Comparison of ENCODE assay signal across 1 cellular context in the genomic region with DNA sequence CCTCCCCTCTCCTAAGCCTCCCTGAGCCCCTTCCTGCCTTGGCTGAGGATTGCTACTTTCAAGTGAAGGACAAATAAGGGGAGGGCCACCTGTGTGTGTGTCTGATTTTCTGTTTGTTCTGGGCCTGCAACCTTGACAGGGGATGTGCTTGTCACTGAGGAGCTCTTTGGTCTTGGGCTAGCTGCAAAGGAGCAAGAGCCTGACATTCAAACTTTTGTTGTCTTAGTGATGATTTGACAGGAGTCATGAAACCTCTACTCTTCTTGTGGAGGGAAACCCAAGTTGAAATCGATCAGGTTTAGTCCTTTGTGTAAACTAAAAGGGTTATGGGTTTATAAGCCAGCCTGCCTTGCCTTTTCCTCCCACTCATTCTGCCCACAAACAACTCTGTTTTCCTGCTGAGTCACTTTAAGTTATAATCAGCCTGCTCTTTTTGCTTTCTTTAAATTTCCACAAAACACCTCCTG.
A peak's percentile ranks its signal among the peaks of the same experiment; 100 is the strongest.
TF ChIP-seq lines count a peak whose summit lies in the region.

No MANE protein-coding gene starts in this region.

TF ChIP-seq in K562, 482 proteins besides CTCF, POLR2A, EP300 and RAD21 (continues in another document):
- TF ChIP-seq BCL6 (CRISPR knock-in tag; IDR thresholded peaks at IDR 0.05) (no peak), KDM1A (IDR thresholded peaks at IDR 0.05) (no peak), MCM5 (IDR thresholded peaks at IDR 0.05; ENCODE audit: low read depth) (no peak), ZKSCAN8 (CRISPR knock-in tag; IDR thresholded peaks at IDR 0.05) (no peak), HDAC3 (IDR thresholded peaks at IDR 0.05; ENCODE audit: borderline replicate concordance, partially characterized antibody) (no peak), PHF21A (IDR thresholded peaks at IDR 0.05; ENCODE audit: borderline replicate concordance, low read depth) (no peak), ZNF316 (IDR thresholded peaks at IDR 0.05) (peak; percentile 62), TAF9B (IDR thresholded peaks at IDR 0.05; ENCODE audit: partially characterized antibody) (no peak), ZNF445 (CRISPR knock-in tag; IDR thresholded peaks at IDR 0.05; ENCODE audit: low read depth) (no peak), NR3C1 (CRISPR knock-in tag; IDR thresholded peaks at IDR 0.05) (no peak), ZNF766 (CRISPR knock-in tag; conservative IDR thresholded peaks at IDR 0.05) (0 out of 2 replicates have a peak, but pooled peaks have one; percentile 18), HDAC6 (IDR thresholded peaks at IDR 0.05; ENCODE audit: low read depth, low read length) (no peak), RBM15 (IDR thresholded peaks at IDR 0.05; ENCODE audit: insufficient read depth, low read length) (no peak), SMAD4 (CRISPR knock-in tag; conservative IDR thresholded peaks at IDR 0.05) (no peak), PBX2 (CRISPR knock-in tag; IDR thresholded peaks at IDR 0.05; ENCODE audit: low read depth) (no peak), PBX2 (tag; conservative IDR thresholded peaks at IDR 0.05; ENCODE audit: low read depth) (no peak), HMBOX1 (IDR thresholded peaks at IDR 0.05) (peak; percentile 57; the same call in 1 of the 2 replicates), EGR1 (conservative IDR thresholded peaks at IDR 0.05) (peak; percentile 75), BMI1 (IDR thresholded peaks at IDR 0.05; ENCODE audit: low read length) (no peak), SIN3A (IDR thresholded peaks at IDR 0.05; ENCODE audit: borderline replicate concordance in 2 of 2, control insufficient read depth in 1 of 2, low read depth in 2 of 2, low read length in 2 of 2) (no peak), CHCHD3 (CRISPR knock-in tag; IDR thresholded peaks at IDR 0.05) (no peak)
- TF ChIP-seq, protein P1, sequence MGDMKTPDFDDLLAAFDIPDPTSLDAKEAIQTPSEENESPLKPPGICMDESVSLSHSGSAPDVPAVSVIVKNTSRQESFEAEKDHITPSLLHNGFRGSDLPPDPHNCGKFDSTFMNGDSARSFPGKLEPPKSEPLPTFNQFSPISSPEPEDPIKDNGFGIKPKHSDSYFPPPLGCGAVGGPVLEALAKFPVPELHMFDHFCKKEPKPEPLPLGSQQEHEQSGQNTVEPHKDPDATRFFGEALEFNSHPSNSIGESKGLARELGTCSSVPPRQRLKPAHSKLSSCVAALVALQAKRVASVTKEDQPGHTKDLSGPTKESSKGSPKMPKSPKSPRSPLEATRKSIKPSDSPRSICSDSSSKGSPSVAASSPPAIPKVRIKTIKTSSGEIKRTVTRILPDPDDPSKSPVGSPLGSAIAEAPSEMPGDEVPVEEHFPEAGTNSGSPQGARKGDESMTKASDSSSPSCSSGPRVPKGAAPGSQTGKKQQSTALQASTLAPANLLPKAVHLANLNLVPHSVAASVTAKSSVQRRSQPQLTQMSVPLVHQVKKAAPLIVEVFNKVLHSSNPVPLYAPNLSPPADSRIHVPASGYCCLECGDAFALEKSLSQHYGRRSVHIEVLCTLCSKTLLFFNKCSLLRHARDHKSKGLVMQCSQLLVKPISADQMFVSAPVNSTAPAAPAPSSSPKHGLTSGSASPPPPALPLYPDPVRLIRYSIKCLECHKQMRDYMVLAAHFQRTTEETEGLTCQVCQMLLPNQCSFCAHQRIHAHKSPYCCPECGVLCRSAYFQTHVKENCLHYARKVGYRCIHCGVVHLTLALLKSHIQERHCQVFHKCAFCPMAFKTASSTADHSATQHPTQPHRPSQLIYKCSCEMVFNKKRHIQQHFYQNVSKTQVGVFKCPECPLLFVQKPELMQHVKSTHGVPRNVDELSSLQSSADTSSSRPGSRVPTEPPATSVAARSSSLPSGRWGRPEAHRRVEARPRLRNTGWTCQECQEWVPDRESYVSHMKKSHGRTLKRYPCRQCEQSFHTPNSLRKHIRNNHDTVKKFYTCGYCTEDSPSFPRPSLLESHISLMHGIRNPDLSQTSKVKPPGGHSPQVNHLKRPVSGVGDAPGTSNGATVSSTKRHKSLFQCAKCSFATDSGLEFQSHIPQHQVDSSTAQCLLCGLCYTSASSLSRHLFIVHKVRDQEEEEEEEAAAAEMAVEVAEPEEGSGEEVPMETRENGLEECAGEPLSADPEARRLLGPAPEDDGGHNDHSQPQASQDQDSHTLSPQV (IDR thresholded peaks at IDR 0.05) = 0 out of 2 replicates have a peak, but pooled peaks have one; percentile 61
- TF ChIP-seq, protein P2, sequence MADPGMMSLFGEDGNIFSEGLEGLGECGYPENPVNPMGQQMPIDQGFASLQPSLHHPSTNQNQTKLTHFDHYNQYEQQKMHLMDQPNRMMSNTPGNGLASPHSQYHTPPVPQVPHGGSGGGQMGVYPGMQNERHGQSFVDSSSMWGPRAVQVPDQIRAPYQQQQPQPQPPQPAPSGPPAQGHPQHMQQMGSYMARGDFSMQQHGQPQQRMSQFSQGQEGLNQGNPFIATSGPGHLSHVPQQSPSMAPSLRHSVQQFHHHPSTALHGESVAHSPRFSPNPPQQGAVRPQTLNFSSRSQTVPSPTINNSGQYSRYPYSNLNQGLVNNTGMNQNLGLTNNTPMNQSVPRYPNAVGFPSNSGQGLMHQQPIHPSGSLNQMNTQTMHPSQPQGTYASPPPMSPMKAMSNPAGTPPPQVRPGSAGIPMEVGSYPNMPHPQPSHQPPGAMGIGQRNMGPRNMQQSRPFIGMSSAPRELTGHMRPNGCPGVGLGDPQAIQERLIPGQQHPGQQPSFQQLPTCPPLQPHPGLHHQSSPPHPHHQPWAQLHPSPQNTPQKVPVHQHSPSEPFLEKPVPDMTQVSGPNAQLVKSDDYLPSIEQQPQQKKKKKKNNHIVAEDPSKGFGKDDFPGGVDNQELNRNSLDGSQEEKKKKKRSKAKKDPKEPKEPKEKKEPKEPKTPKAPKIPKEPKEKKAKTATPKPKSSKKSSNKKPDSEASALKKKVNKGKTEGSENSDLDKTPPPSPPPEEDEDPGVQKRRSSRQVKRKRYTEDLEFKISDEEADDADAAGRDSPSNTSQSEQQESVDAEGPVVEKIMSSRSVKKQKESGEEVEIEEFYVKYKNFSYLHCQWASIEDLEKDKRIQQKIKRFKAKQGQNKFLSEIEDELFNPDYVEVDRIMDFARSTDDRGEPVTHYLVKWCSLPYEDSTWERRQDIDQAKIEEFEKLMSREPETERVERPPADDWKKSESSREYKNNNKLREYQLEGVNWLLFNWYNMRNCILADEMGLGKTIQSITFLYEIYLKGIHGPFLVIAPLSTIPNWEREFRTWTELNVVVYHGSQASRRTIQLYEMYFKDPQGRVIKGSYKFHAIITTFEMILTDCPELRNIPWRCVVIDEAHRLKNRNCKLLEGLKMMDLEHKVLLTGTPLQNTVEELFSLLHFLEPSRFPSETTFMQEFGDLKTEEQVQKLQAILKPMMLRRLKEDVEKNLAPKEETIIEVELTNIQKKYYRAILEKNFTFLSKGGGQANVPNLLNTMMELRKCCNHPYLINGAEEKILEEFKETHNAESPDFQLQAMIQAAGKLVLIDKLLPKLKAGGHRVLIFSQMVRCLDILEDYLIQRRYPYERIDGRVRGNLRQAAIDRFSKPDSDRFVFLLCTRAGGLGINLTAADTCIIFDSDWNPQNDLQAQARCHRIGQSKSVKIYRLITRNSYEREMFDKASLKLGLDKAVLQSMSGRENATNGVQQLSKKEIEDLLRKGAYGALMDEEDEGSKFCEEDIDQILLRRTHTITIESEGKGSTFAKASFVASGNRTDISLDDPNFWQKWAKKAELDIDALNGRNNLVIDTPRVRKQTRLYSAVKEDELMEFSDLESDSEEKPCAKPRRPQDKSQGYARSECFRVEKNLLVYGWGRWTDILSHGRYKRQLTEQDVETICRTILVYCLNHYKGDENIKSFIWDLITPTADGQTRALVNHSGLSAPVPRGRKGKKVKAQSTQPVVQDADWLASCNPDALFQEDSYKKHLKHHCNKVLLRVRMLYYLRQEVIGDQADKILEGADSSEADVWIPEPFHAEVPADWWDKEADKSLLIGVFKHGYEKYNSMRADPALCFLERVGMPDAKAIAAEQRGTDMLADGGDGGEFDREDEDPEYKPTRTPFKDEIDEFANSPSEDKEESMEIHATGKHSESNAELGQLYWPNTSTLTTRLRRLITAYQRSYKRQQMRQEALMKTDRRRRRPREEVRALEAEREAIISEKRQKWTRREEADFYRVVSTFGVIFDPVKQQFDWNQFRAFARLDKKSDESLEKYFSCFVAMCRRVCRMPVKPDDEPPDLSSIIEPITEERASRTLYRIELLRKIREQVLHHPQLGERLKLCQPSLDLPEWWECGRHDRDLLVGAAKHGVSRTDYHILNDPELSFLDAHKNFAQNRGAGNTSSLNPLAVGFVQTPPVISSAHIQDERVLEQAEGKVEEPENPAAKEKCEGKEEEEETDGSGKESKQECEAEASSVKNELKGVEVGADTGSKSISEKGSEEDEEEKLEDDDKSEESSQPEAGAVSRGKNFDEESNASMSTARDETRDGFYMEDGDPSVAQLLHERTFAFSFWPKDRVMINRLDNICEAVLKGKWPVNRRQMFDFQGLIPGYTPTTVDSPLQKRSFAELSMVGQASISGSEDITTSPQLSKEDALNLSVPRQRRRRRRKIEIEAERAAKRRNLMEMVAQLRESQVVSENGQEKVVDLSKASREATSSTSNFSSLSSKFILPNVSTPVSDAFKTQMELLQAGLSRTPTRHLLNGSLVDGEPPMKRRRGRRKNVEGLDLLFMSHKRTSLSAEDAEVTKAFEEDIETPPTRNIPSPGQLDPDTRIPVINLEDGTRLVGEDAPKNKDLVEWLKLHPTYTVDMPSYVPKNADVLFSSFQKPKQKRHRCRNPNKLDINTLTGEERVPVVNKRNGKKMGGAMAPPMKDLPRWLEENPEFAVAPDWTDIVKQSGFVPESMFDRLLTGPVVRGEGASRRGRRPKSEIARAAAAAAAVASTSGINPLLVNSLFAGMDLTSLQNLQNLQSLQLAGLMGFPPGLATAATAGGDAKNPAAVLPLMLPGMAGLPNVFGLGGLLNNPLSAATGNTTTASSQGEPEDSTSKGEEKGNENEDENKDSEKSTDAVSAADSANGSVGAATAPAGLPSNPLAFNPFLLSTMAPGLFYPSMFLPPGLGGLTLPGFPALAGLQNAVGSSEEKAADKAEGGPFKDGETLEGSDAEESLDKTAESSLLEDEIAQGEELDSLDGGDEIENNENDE (IDR thresholded peaks at IDR 0.05; ENCODE audit: low read depth, low read length) = no peak
- TF ChIP-seq, protein P3, sequence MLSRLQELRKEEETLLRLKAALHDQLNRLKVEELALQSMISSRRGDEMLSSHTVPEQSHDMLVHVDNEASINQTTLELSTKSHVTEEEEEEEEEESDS (CRISPR knock-in tag; IDR thresholded peaks at IDR 0.05) = no peak
